Comparison of ENCODE assay signal across 19 cellular contexts in genomic region chr7:98621573-98622482, GRCh38.
DNase-seq lines count a peak whose midpoint lies in the region; ATAC-seq lines count a peak whose summit lies in the region.
"Had no signal": no experiment of that assay in that cellular context is flagged by ENCODE, and none has a peak within 500 bp of the region (broad histone marks: within the 10 kb centered on the region; RNA-seq: fewer than 3 reads in every experiment).

No MANE protein-coding gene starts in this region.

- DNase-seq in NCI-H748 (lab: John Stamatoyannopoulos, UW; ENCODE audit: unreplicated experiment) (peak; percentile 25), NCI-H748 treated with DMSO at 0.1 percent for 48 hours (lab: John Stamatoyannopoulos, UW) (no peak), NCI-H524 treated with DMSO at 0.1 percent for 48 hours (lab: John Stamatoyannopoulos, UW) (peak; percentile 34), left kidney (ENCODE audit: low read depth, low spot score) (peak; percentile 39), HUDEP-2 (lab: John Stamatoyannopoulos, UW; ENCODE audit: unreplicated experiment in 76 of 76) (no peak)
- DNase-seq: Calu3; CD4-positive, alpha-beta memory T cell; NCI-H2029; NCI-H345; NCI-H526 treated with DMSO at 0.1 percent for 48 hours; PC-3; RPMI8226; SHP77 treated with DMSO at 0.1 percent for 48 hours had no signal

- ATAC-seq in HG02588 (IDR thresholded peaks at IDR 0.05; ENCODE audit: unreplicated experiment) (no peak), HG03095 (IDR thresholded peaks at IDR 0.05; ENCODE audit: unreplicated experiment) (no peak)
- ATAC-seq: GM12878, GM23338, HCT116, K562, PC-3 had no signal

Comparison
In these comparisons a context has a peak if more than half of its experiments do, and no peak if none do; other contexts are left out.
1. DNase-seq: peak in NCI-H748 (single experiment), NCI-H524 treated with DMSO at 0.1 percent for 48 hours (single experiment) and left kidney (single experiment); none in NCI-H748 treated with DMSO at 0.1 percent for 48 hours (single experiment) and HUDEP-2 (0 of 76).